8 cellular contexts compared by ENCODE assay signal in genomic region chr11:76382209-76382608, GRCh38. TPM values are rescaled to one million over a fixed set of nuclear protein-coding genes. Genes with fewer than 3 reads are reported as not detected.
A peak's percentile ranks its signal among the peaks of the same experiment; 100 is the strongest.
DNase-seq lines count a peak whose midpoint lies in the region; ATAC-seq and TF ChIP-seq lines count a peak whose summit lies in the region.

No MANE protein-coding gene starts in this region.

- H3K9me3 Mint-ChIP-seq in HFFc6, result no peaks in the 10 kb centered on the region
- H3K9me3 Mint-ChIP-seq in activated naive CD8-positive, alpha-beta T cell treated with anti-CD3 and anti-CD28 coated beads, Interleukin-2, amount 50 U/mL, for 24 hours, result no peaks in the 10 kb centered on the region

- H3K9me3 ChIP-seq in BE2C (no peaks in the 10 kb centered on the region), mesodermal cell (ENCODE audit: control insufficient read depth, low read length) (no peaks in the 10 kb centered on the region)

- peaks cover 37% of the 10 kb centered on the region for H3K4me1 Mint-ChIP-seq in HFFc6 (ENCODE audit: low read depth)
- peaks cover 54% of the 10 kb centered on the region for H3K4me1 Mint-ChIP-seq in activated naive CD8-positive, alpha-beta T cell treated with anti-CD3 and anti-CD28 coated beads, Interleukin-2, amount 50 U/mL, for 24 hours

- peak overlapping the region; percentile 98 for H3K4me3 Mint-ChIP-seq in HFFc6
- H3K4me3 Mint-ChIP-seq in activated naive CD8-positive, alpha-beta T cell treated with anti-CD3 and anti-CD28 coated beads, Interleukin-2, amount 50 U/mL, for 24 hours, result peak overlapping the region; percentile 93

- H3K4me3 ChIP-seq in BE2C (ENCODE audit: low read depth, low read length), result peak overlapping the region; percentile 96
- H3K4me3 ChIP-seq in mesodermal cell (ENCODE audit: extremely low read depth, insufficient read depth, low read length, poor library complexity, severe bottlenecking), result peak overlapping the region; percentile 83

- TF ChIP-seq CTCF in BE2C (IDR thresholded peaks at IDR 0.05; ENCODE audit: low read depth, low read length), result no peak
- TF ChIP-seq CTCF in HFFc6 (IDR thresholded peaks at IDR 0.05), result no peak

- no peak for DNase-seq in BE2C
- no peak for DNase-seq in HFFc6
- DNase-seq in activated naive CD8-positive, alpha-beta T cell treated with anti-CD3 and anti-CD28 coated beads, Interleukin-2, amount 50 U/mL, for 24 hours, result no peak
- no peak for DNase-seq in H4 (ENCODE audit: low spot score)
- DNase-seq in DMS79 treated with DMSO at 0.1 percent for 48 hours (lab: John Stamatoyannopoulos, UW), result no peak
- DNase-seq in NCI-H446 treated with DMSO at 0.1 percent for 48 hours (lab: John Stamatoyannopoulos, UW), result no peak

- ATAC-seq in activated naive CD8-positive, alpha-beta T cell treated with anti-CD3 and anti-CD28 coated beads, Interleukin-2, amount 50 U/mL, for 24 hours, result no peak
- ATAC-seq in GM19351 (IDR thresholded peaks at IDR 0.05; ENCODE audit: unreplicated experiment), result no peak

- H3K27ac Mint-ChIP-seq in HFFc6, result no peak overlapping the region
- H3K27ac Mint-ChIP-seq in activated naive CD8-positive, alpha-beta T cell treated with anti-CD3 and anti-CD28 coated beads, Interleukin-2, amount 50 U/mL, for 24 hours, result peak overlapping the region; percentile 2

- H3K27me3 ChIP-seq in BE2C, result no peaks in the 10 kb centered on the region

- H3K27me3 Mint-ChIP-seq in HFFc6 (ENCODE audit: insufficient read depth), result no peaks in the 10 kb centered on the region; the same call in 1 of the 2 replicates
- no peaks in the 10 kb centered on the region for H3K27me3 Mint-ChIP-seq in activated naive CD8-positive, alpha-beta T cell treated with anti-CD3 and anti-CD28 coated beads, Interleukin-2, amount 50 U/mL, for 24 hours

- H3K4me1 ChIP-seq in BE2C (no peaks in the 10 kb centered on the region; the same call in 1 of the 2 replicates), mesodermal cell (ENCODE audit: control insufficient read depth, insufficient read depth, low read length, poor library complexity, severe bottlenecking) (peaks cover 12% of the 10 kb centered on the region)

- no peak overlapping the region for H3K27ac ChIP-seq in mesodermal cell (ENCODE audit: low read depth, low read length, severe bottlenecking)

- H3K36me3 ChIP-seq in BE2C (no peaks in the 10 kb centered on the region; the same call in 1 of the 2 replicates), mesodermal cell (ENCODE audit: control insufficient read depth, insufficient read depth, low read length) (no peaks in the 10 kb centered on the region)

- WGBS in mesodermal cell (ENCODE audit: insufficient coverage in 2 of 2), 2 experiments, result 73 to 86% methylated on average over 4 to 6 of the region's 6 CpGs

- peaks cover 6% of the 10 kb centered on the region; the same call in 1 of the 2 replicates for H3K36me3 Mint-ChIP-seq in HFFc6 (ENCODE audit: low read depth)
- H3K36me3 Mint-ChIP-seq in activated naive CD8-positive, alpha-beta T cell treated with anti-CD3 and anti-CD28 coated beads, Interleukin-2, amount 50 U/mL, for 24 hours (ENCODE audit: low read depth), result no peaks in the 10 kb centered on the region

RNA-seq across cellular contexts. Expression of gene GVQW3, which starts 1.1 kb away (rescaled TPM):
- 7.2 TPM for polyA plus RNA-seq in BE2C (2012; ENCODE audit: insufficient read depth, insufficient read length, low read depth)
- 1 to 10 TPM in 1 of 6 experiments, under 1 TPM in 5; 0.31 to 1.6 (median 0.69) TPM for total RNA-seq in HFFc6 (2021; fragmentation: NEBNext Ultra II Directional; extraction: Animal tissue kit (Norgen Biotek cat#: 25700))
- 3.2 TPM for polyA plus RNA-seq in mesodermal cell (2013, experiment 1 of 2)
- polyA plus RNA-seq in mesodermal cell (2013, experiment 2 of 2), result 3.5 TPM
- total RNA-seq in H4 (2014; rRNA removed; shearing (Covaris generic)), result 0.08 and 1.2 TPM in 2 replicates

RNA-seq across cellular contexts. Expression of gene THAP12, which starts 1.3 kb away (rescaled TPM):
- 67.9 TPM for polyA plus RNA-seq in BE2C (2012; ENCODE audit: insufficient read depth, insufficient read length, low read depth)
- 10 to 100 TPM; 32.7 to 42.2 (median 36.3) TPM for total RNA-seq in HFFc6 (2021; fragmentation: NEBNext Ultra II Directional; extraction: Animal tissue kit (Norgen Biotek cat#: 25700))
- 42.1 TPM for polyA plus RNA-seq in mesodermal cell (2013, experiment 1 of 2)
- 50.6 TPM for polyA plus RNA-seq in mesodermal cell (2013, experiment 2 of 2)
- 56.1 and 60.0 TPM in 2 replicates for total RNA-seq in H4 (2014; rRNA removed; shearing (Covaris generic))
